8 cellular contexts compared by ENCODE assay signal in genomic region chr5:122704247-122705036, GRCh38.
A peak's percentile ranks its signal among the peaks of the same experiment; 100 is the strongest.
DNase-seq lines count a peak whose midpoint lies in the region; ATAC-seq and TF ChIP-seq lines count a peak whose summit lies in the region.

No MANE protein-coding gene starts in this region.

- H3K4me1 ChIP-seq in PC-3 (ENCODE audit: insufficient read depth, low read length): no peaks in the 10 kb centered on the region

- H3K27ac ChIP-seq in PC-3 (ENCODE audit: low read length): no peak overlapping the region

- H3K27ac Mint-ChIP-seq in neural crest cell (ENCODE audit: unreplicated experiment): no peak overlapping the region

- H3K79me2 ChIP-seq in PC-3 (ENCODE audit: low read length): no peaks in the 10 kb centered on the region

- BruUV-seq in PC-3 (replicated peaks; lab: Mats Ljungman, UMichigan): no TSS peak

- peak; percentile 80 for ATAC-seq in PC-3
- ATAC-seq in GM19452 (IDR thresholded peaks at IDR 0.05; ENCODE audit: unreplicated experiment): no peak

- DNase-seq in AG04449 (ENCODE audit: low read depth, low spot score) (no peak), GM20000 (ENCODE audit: low spot score) (no peak), PC-3 (peak; percentile 70), erythroblast (lab: John Stamatoyannopoulos, UW) (peak; percentile 47 to 58), neural crest cell (ENCODE audit: low read depth, low spot score) (no peak), NCI-H1436 (lab: John Stamatoyannopoulos, UW) (no peak)
- DNase-seq in activated effector memory CD4-positive, alpha-beta T cell treated with anti-CD3 and anti-CD28 coated beads, Interleukin-2, amount 50 U/mL, for 16 hours: no peak

- H3K4me1 Mint-ChIP-seq in neural crest cell: no peaks in the 10 kb centered on the region

- intact Hi-C loops in PC-3 (cut with micrococcal nuclease): loop anchor here (1.0 to 10.0 kb wide), 4 partner anchors 22 to 640 kb away; partner anchors contain the start of genes SNX2 and SNX24

- CTCF ChIA-PET in AG04449 (lab: Yijun Ruan, JAX) (interaction anchor here (0.7 to 4.4 kb wide), 29 partner anchors 8 to 663 kb away, joined by 3 to 67 read pairs (median 5); partner anchors contain the start of genes PPIC and SNX2), PC-3 (lab: Charles Lee) (interaction anchor here (0.5 to 1.0 kb wide), 3 partner anchors 61 to 175 kb away, joined by 3 to 6 read pairs (median 4); no protein-coding TSS in a partner anchor)

- no peaks in the 10 kb centered on the region for H3K36me3 Mint-ChIP-seq in neural crest cell (ENCODE audit: low read depth)

- no peak overlapping the region for H3K4me3 ChIP-seq in AG04449 (ENCODE audit: low read depth, low read length)
- no peak overlapping the region for H3K4me3 ChIP-seq in PC-3 (ENCODE audit: low read length)

- H3K4me2 ChIP-seq in PC-3 (ENCODE audit: low read length): no peak overlapping the region

- no peaks in the 10 kb centered on the region for H3K36me3 ChIP-seq in PC-3 (ENCODE audit: low read depth, low read length)

- TF ChIP-seq POLR2A in erythroblast (IDR thresholded peaks at IDR 0.05; ENCODE audit: low read length): no peak

- H3F3A ChIP-seq in PC-3 (ENCODE audit: low read length, unreplicated experiment): no peaks in the 10 kb centered on the region

- TF ChIP-seq CTCF in AG04449 (IDR thresholded peaks at IDR 0.05; ENCODE audit: insufficient read depth, low read length, missing control alignments): peak; percentile 55
- TF ChIP-seq CTCF in GM20000 (IDR thresholded peaks at IDR 0.05; ENCODE audit: extremely low read depth, missing control alignments): peak; percentile 23
- peak; percentile 83 for TF ChIP-seq CTCF in PC-3 (conservative IDR thresholded peaks at IDR 0.05; ENCODE audit: low read depth, low read length)
- peak; percentile 77 for TF ChIP-seq CTCF in neural crest cell (conservative IDR thresholded peaks at IDR 0.05)

- H3K27me3 Mint-ChIP-seq in neural crest cell (ENCODE audit: low read depth): no peaks in the 10 kb centered on the region

- no peaks in the 10 kb centered on the region for H4K20me1 ChIP-seq in PC-3 (ENCODE audit: low read length)

- H3K9me3 ChIP-seq in PC-3 (ENCODE audit: low read length): no peaks in the 10 kb centered on the region

- no peaks in the 10 kb centered on the region for H3K9me3 Mint-ChIP-seq in neural crest cell

- no peak overlapping the region for H3K9ac ChIP-seq in PC-3 (ENCODE audit: low read length)

- POLR2A ChIA-PET in AG04449 (lab: Yijun Ruan, JAX): no interaction called here
- POLR2A ChIA-PET in PC-3 (lab: Charles Lee; ENCODE audit: unreplicated experiment): no interaction called here

- no peaks in the 10 kb centered on the region for H3K27me3 ChIP-seq in PC-3 (ENCODE audit: low read length)

- H3K9me2 ChIP-seq in PC-3 (replicated peaks; ENCODE audit: low read length): no peaks in the 10 kb centered on the region

- H3K4me3 Mint-ChIP-seq in neural crest cell: no peak overlapping the region

- no peak overlapping the region for H2AFZ ChIP-seq in PC-3 (ENCODE audit: low read length)

Comparison
In these comparisons a context has a peak if more than half of its experiments do, and no peak if none do; other contexts are left out.
1. DNase-seq: peak in PC-3 (single experiment) and erythroblast (2 of 2); none in AG04449 (single experiment), GM20000 (single experiment), neural crest cell (single experiment), activated effector memory CD4-positive, alpha-beta T cell treated with anti-CD3 and anti-CD28 coated beads, Interleukin-2, amount 50 U/mL, for 16 hours (single experiment) and NCI-H1436 (single experiment).
2. CTCF ChIP-seq: peak in every context shown above with its lines; median percentile 83 in PC-3; 77 in neural crest cell; 55 in AG04449; 23 in GM20000.